ENCODE assay signal across 8 cellular contexts in the genomic region with DNA sequence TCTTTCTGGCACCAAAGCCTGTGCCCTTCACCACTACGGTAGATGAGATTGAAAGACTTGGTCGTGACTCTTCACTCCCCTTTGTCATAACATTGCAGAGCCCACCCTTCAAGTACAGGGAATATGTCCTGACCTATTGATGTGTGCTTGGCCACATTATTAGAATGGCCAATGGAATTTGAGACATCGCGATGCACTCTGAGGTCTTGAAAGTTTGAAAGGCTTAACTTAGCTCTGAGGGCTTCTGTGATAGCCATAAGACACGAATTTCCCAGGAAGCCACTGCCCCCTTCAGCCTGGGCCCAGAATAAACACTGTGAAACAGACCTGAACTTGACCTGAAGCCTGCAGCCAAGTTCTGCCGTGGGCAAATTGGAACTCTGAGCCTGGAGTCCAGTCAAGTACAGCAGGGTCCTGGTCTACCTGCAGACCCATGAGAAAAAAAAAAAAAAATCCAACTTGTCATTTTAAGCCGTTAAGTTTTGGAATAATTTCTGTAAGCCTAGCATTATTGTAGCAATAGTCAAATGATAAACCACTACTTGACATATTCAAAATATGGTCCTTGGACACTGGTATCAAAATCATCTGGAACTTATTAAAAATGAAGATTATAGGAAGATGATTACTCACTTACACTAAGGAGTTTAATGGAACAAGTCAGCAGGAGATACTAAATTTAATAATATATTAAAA. TPM values are rescaled to one million over a fixed set of nuclear protein-coding genes. Genes with fewer than 3 reads are reported as not detected.
DNase-seq lines count a peak whose midpoint lies in the region; ATAC-seq and TF ChIP-seq lines count a peak whose summit lies in the region.

No MANE protein-coding gene starts in this region.

- peak; percentile 37 for TF ChIP-seq CTCF in activated CD8-positive, alpha-beta T cell treated with anti-CD3 and anti-CD28 coated beads for 36 hours (IDR thresholded peaks at IDR 0.05)
- peak; percentile 57 for TF ChIP-seq CTCF in progenitor cell of endocrine pancreas (IDR thresholded peaks at IDR 0.05; ENCODE audit: unreplicated experiment)

- H3K4me1 Mint-ChIP-seq in activated CD8-positive, alpha-beta T cell treated with anti-CD3 and anti-CD28 coated beads for 36 hours (ENCODE audit: low read depth), result no peaks in the 10 kb centered on the region
- no peaks in the 10 kb centered on the region for H3K4me1 Mint-ChIP-seq in progenitor cell of endocrine pancreas (ENCODE audit: low read depth)

- CTCF ChIA-PET in activated CD8-positive, alpha-beta T cell treated with anti-CD3 and anti-CD28 coated beads for 36 hours (lab: Charles Lee), result interaction anchor here (0.7 to 2.4 kb wide), 4 partner anchors 149 to 406 kb away, joined by 3 to 10 read pairs (median 4); a partner anchor contains a TSS

- DNase-seq in Daoy (ENCODE audit: low read depth) (peak; percentile 55), NCI-H146 treated with DMSO at 0.1 percent for 48 hours (lab: John Stamatoyannopoulos, UW; ENCODE audit: unreplicated experiment) (peak; percentile 4), head of caudate nucleus (peak in 41 of 42 donors; percentile 19 to 81 (median 57)), progenitor cell of endocrine pancreas (ENCODE audit: low spot score, unreplicated experiment) (no peak), DMS153 (lab: John Stamatoyannopoulos, UW) (no peak), NCI-H2227 (lab: John Stamatoyannopoulos, UW; ENCODE audit: unreplicated experiment) (no peak)
- DNase-seq in activated CD8-positive, alpha-beta T cell treated with anti-CD3 and anti-CD28 coated beads for 36 hours, result peak; percentile 59

- H3K9me3 Mint-ChIP-seq in activated CD8-positive, alpha-beta T cell treated with anti-CD3 and anti-CD28 coated beads for 36 hours, result no peaks in the 10 kb centered on the region
- peaks cover 3% of the 10 kb centered on the region for H3K9me3 Mint-ChIP-seq in progenitor cell of endocrine pancreas (ENCODE audit: low read depth)

- H3K4me3 Mint-ChIP-seq in activated CD8-positive, alpha-beta T cell treated with anti-CD3 and anti-CD28 coated beads for 36 hours, result no peak overlapping the region
- H3K4me3 Mint-ChIP-seq in progenitor cell of endocrine pancreas (ENCODE audit: low read depth), result no peak overlapping the region

- H3K36me3 Mint-ChIP-seq in activated CD8-positive, alpha-beta T cell treated with anti-CD3 and anti-CD28 coated beads for 36 hours (ENCODE audit: low read depth), result peaks cover 9% of the 10 kb centered on the region
- H3K36me3 Mint-ChIP-seq in progenitor cell of endocrine pancreas (ENCODE audit: insufficient read depth), result no peaks in the 10 kb centered on the region

- ATAC-seq in GM21619 (IDR thresholded peaks at IDR 0.05; ENCODE audit: unreplicated experiment), result peak; percentile 67
- peak; percentile 72 for ATAC-seq in activated CD8-positive, alpha-beta T cell treated with anti-CD3 and anti-CD28 coated beads for 36 hours

- H3K27ac Mint-ChIP-seq in activated CD8-positive, alpha-beta T cell treated with anti-CD3 and anti-CD28 coated beads for 36 hours, result no peak overlapping the region
- H3K27ac Mint-ChIP-seq in progenitor cell of endocrine pancreas, result no peak overlapping the region

- H3K27me3 Mint-ChIP-seq in activated CD8-positive, alpha-beta T cell treated with anti-CD3 and anti-CD28 coated beads for 36 hours, result no peaks in the 10 kb centered on the region
- no peaks in the 10 kb centered on the region for H3K27me3 Mint-ChIP-seq in progenitor cell of endocrine pancreas

- POLR2A ChIA-PET in activated CD8-positive, alpha-beta T cell treated with anti-CD3 and anti-CD28 coated beads for 36 hours (lab: Charles Lee), result no interaction called here

- intact Hi-C loops in activated CD8-positive, alpha-beta T cell treated with anti-CD3 and anti-CD28 coated beads for 36 hours (cut with micrococcal nuclease), result no loop called here
- intact Hi-C loops in head of caudate nucleus (cut with DNase I), result no loop called here

RNA-seq across cellular contexts. Expression of a gene that starts 36.9 kb away (rescaled TPM):
- 26.3 and 35.0 TPM in 2 replicates for total RNA-seq in Daoy (2014; rRNA removed; shearing (Covaris generic))
- total RNA-seq in activated CD8-positive, alpha-beta T cell treated with anti-CD3 and anti-CD28 coated beads for 36 hours, result 10 to 100 TPM; 23.2 to 26.3 TPM
- 23.4 and 24.9 TPM in 2 replicates for total RNA-seq in progenitor cell of endocrine pancreas

Comparison
In these comparisons a context has a peak if more than half of its experiments do, and no peak if none do; other contexts are left out.
1. DNase-seq: peak in Daoy (single experiment), NCI-H146 treated with DMSO at 0.1 percent for 48 hours (single experiment), activated CD8-positive, alpha-beta T cell treated with anti-CD3 and anti-CD28 coated beads for 36 hours (single experiment) and head of caudate nucleus (41 of 42); none in progenitor cell of endocrine pancreas (single experiment), DMS153 (single experiment) and NCI-H2227 (single experiment).